1 cellular context compared by ENCODE assay signal in genomic region chr1:112878321-112878720, GRCh38.
A peak's percentile ranks its signal among the peaks of the same experiment; 100 is the strongest.
TF ChIP-seq lines count a peak whose summit lies in the region.

No MANE protein-coding gene starts in this region.

TF ChIP-seq in K562, 482 proteins besides CTCF, POLR2A, EP300 and RAD21 (continued from another document):
- TF ChIP-seq TRIM25 (IDR thresholded peaks at IDR 0.05; ENCODE audit: borderline replicate concordance) (no peak), ZNF24 (IDR thresholded peaks at IDR 0.05) (peak; percentile 8; the same call in 1 of the 2 replicates), ZBTB9 (CRISPR knock-in tag; IDR thresholded peaks at IDR 0.05) (peak; percentile 68; the same call in 1 of the 2 replicates), ZNF583 (CRISPR knock-in tag; IDR thresholded peaks at IDR 0.05) (peak; percentile 12; the same call in 1 of the 2 replicates), HEY1 (CRISPR knock-in tag; IDR thresholded peaks at IDR 0.05; ENCODE audit: borderline replicate concordance) (no peak), COPS2 (conservative IDR thresholded peaks at IDR 0.05) (no peak), MAFK (IDR thresholded peaks at IDR 0.05; ENCODE audit: low read length) (peak; percentile 40; the same call in 1 of the 2 replicates), JUN (IDR thresholded peaks at IDR 0.05; ENCODE audit: borderline replicate concordance, low read depth, low read length) (peak; percentile 82), JUN (CRISPR knock-in tag; IDR thresholded peaks at IDR 0.05; ENCODE audit: borderline replicate concordance) (no peak), YY1 (IDR thresholded peaks at IDR 0.05; ENCODE audit: borderline replicate concordance in 1 of 3, control insufficient read depth in 1 of 3, extremely low read depth in 1 of 3, insufficient read depth in 3 of 3, insufficient read length in 1 of 3, insufficient replicate concordance in 2 of 3, low read depth in 1 of 3, low read length in 2 of 3) (no peak), FOXK2 (conservative IDR thresholded peaks at IDR 0.05 in 1 of 2, IDR thresholded peaks at IDR 0.05 in 1 of 2; ENCODE audit: low read depth in 2 of 2) (0 out of 4 replicates have a peak, but pooled peaks of 1 of the 2 experiments have one; percentile 40), MYNN (IDR thresholded peaks at IDR 0.05) (0 out of 2 replicates have a peak, but pooled peaks have one; percentile 27), MYNN (CRISPR knock-in tag; IDR thresholded peaks at IDR 0.05) (no peak), ZKSCAN1 (IDR thresholded peaks at IDR 0.05; ENCODE audit: low read depth, low read length) (0 out of 2 replicates have a peak, but pooled peaks have one; percentile 8), KAT7 (CRISPR knock-in tag; IDR thresholded peaks at IDR 0.05; ENCODE audit: borderline replicate concordance) (0 out of 2 replicates have a peak, but pooled peaks have one; percentile 81), SMAD3 (CRISPR knock-in tag; conservative IDR thresholded peaks at IDR 0.05) (peak; percentile 3; the same call in 1 of the 2 replicates), MLLT1 (IDR thresholded peaks at IDR 0.05) (0 out of 4 replicates have a peak, but pooled peaks of 1 of the 2 experiments have one; percentile 47), ZFP36 (IDR thresholded peaks at IDR 0.05; ENCODE audit: low read depth, low read length, partially characterized antibody) (peak; percentile 37), SMC3 (conservative IDR thresholded peaks at IDR 0.05; ENCODE audit: insufficient read depth, low read depth, low read length) (peak; percentile 68), CTCFL (IDR thresholded peaks at IDR 0.05; ENCODE audit: borderline replicate concordance, insufficient read depth, low read depth, low read length, poor library complexity, severe bottlenecking) (peak; percentile 47), SIN3A (IDR thresholded peaks at IDR 0.05; ENCODE audit: borderline replicate concordance in 2 of 2, control insufficient read depth in 1 of 2, low read depth in 2 of 2, low read length in 2 of 2) (no peak), PHF8 (IDR thresholded peaks at IDR 0.05; ENCODE audit: borderline replicate concordance, low read length) (peak; percentile 39; the same call in 1 of the 2 replicates), SRF (CRISPR knock-in tag; IDR thresholded peaks at IDR 0.05) (peak in 1 of 2 experiments; percentile 86; a peak in 1 of 4 replicates), EHMT2 (IDR thresholded peaks at IDR 0.05) (peak; percentile 62), CREM (IDR thresholded peaks at IDR 0.05; ENCODE audit: low read depth) (peak; percentile 91), NFE2 (IDR thresholded peaks at IDR 0.05; ENCODE audit: low read depth) (peak; percentile 84), ESRRA (IDR thresholded peaks at IDR 0.05; ENCODE audit: borderline replicate concordance, low read depth) (peak; percentile 39; the same call in 1 of the 2 replicates), L3MBTL2 (IDR thresholded peaks at IDR 0.05) (peak; percentile 58; the same call in 1 of the 2 replicates), DPF2 (IDR thresholded peaks at IDR 0.05) (peak; percentile 64), JUND (IDR thresholded peaks at IDR 0.05; ENCODE audit: borderline replicate concordance, low read depth, low read length) (peak; percentile 86; the same call in 1 of the 2 replicates), JUND (tag; IDR thresholded peaks at IDR 0.05; ENCODE audit: borderline replicate concordance, low read depth, low read length) (peak; percentile 72; the same call in 1 of the 3 replicates), ARID4B (CRISPR knock-in tag; IDR thresholded peaks at IDR 0.05) (no peak), SOX6 (IDR thresholded peaks at IDR 0.05) (peak; percentile 46; the same call in 1 of the 2 replicates), FOSL1 (tag; conservative IDR thresholded peaks at IDR 0.05) (peak; percentile 71), TCF3 (CRISPR knock-in tag; IDR thresholded peaks at IDR 0.05) (peak; percentile 23; the same call in 1 of the 2 replicates), ETV6 (IDR thresholded peaks at IDR 0.05; ENCODE audit: borderline replicate concordance in 1 of 2, low read depth in 2 of 2, low read length in 1 of 2) (0 out of 4 replicates have a peak, but pooled peaks of 1 of the 2 experiments have one; percentile 41), ETV6 (CRISPR knock-in tag; IDR thresholded peaks at IDR 0.05; ENCODE audit: borderline replicate concordance) (no peak), ZBTB7A (IDR thresholded peaks at IDR 0.05; ENCODE audit: borderline replicate concordance, control insufficient read depth, low read depth, low read length) (peak; percentile 76; the same call in 1 of the 2 replicates), ZNF586 (CRISPR knock-in tag; conservative IDR thresholded peaks at IDR 0.05) (no peak), CBX5 (IDR thresholded peaks at IDR 0.05; ENCODE audit: borderline replicate concordance, low read depth) (0 out of 2 replicates have a peak, but pooled peaks have one; percentile 26), CXXC5 (CRISPR knock-in tag; IDR thresholded peaks at IDR 0.05) (peak; percentile 86), RB1 (IDR thresholded peaks at IDR 0.05; ENCODE audit: low read depth) (peak; percentile 66; the same call in 1 of the 2 replicates)
- TF ChIP-seq, protein P1, sequence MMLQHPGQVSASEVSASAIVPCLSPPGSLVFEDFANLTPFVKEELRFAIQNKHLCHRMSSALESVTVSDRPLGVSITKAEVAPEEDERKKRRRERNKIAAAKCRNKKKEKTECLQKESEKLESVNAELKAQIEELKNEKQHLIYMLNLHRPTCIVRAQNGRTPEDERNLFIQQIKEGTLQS (IDR thresholded peaks at IDR 0.05), result peak; percentile 68
- TF ChIP-seq, protein P1 (CRISPR knock-in tag; conservative IDR thresholded peaks at IDR 0.05), result no peak
- TF ChIP-seq, protein P2, sequence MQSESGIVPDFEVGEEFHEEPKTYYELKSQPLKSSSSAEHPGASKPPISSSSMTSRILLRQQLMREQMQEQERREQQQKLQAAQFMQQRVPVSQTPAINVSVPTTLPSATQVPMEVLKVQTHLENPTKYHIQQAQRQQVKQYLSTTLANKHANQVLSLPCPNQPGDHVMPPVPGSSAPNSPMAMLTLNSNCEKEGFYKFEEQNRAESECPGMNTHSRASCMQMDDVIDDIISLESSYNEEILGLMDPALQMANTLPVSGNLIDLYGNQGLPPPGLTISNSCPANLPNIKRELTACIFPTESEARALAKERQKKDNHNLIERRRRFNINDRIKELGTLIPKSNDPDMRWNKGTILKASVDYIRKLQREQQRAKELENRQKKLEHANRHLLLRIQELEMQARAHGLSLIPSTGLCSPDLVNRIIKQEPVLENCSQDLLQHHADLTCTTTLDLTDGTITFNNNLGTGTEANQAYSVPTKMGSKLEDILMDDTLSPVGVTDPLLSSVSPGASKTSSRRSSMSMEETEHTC (IDR thresholded peaks at IDR 0.05), result peak; percentile 92
- TF ChIP-seq, protein P3, sequence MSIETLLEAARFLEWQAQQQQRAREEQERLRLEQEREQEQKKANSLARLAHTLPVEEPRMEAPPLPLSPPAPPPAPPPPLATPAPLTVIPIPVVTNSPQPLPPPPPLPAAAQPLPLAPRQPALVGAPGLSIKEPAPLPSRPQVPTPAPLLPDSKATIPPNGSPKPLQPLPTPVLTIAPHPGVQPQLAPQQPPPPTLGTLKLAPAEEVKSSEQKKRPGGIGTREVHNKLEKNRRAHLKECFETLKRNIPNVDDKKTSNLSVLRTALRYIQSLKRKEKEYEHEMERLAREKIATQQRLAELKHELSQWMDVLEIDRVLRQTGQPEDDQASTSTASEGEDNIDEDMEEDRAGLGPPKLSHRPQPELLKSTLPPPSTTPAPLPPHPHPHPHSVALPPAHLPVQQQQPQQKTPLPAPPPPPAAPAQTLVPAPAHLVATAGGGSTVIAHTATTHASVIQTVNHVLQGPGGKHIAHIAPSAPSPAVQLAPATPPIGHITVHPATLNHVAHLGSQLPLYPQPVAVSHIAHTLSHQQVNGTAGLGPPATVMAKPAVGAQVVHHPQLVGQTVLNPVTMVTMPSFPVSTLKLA (conservative IDR thresholded peaks at IDR 0.05), result 0 out of 4 replicates have a peak, but pooled peaks of 1 of the 2 experiments have one; percentile 32
